8 cellular contexts compared by ENCODE assay signal in genomic region chr13:99087130-99087953, GRCh38.
DNase-seq lines count a peak whose midpoint lies in the region; ATAC-seq, FAIRE-seq and TF ChIP-seq lines count a peak whose summit lies in the region.

No MANE protein-coding gene starts in this region.

- H3K9me3 Mint-ChIP-seq in activated naive CD4-positive, alpha-beta T cell treated with anti-CD3 and anti-CD28 coated beads for 36 hours: no peaks in the 10 kb centered on the region

- H2BK120ac ChIP-seq in neuronal stem cell (ENCODE audit: low read depth, low read length): peak overlapping the region; percentile 40

- peak overlapping the region; percentile 61 for H2BK12ac ChIP-seq in neuronal stem cell (ENCODE audit: low read length)

- in situ Hi-C loops in GM23248 (cut with MboI): no loop called here

- H3K27ac Mint-ChIP-seq in activated naive CD4-positive, alpha-beta T cell treated with anti-CD3 and anti-CD28 coated beads for 36 hours: peak overlapping the region; percentile 97

- H3K27ac ChIP-seq in DND-41 (ENCODE audit: low read length) (peak overlapping the region; percentile 87), GM23248 (peak overlapping the region; percentile 45), neuronal stem cell (replicated peaks; ENCODE audit: low read length) (peak overlapping the region; percentile 60), subcutaneous abdominal adipose tissue (ENCODE audit: low read depth, low read length) (peak overlapping the region; percentile 81)

- CTCF ChIA-PET in activated naive CD4-positive, alpha-beta T cell treated with anti-CD3 and anti-CD28 coated beads for 36 hours (lab: Charles Lee): interaction anchor here (0.5 to 1.0 kb wide), 9 partner anchors 35 to 218 kb away, joined by 3 to 5 read pairs (median 3); no protein-coding TSS in a partner anchor

- peak overlapping the region; percentile 84 for H2AK5ac ChIP-seq in neuronal stem cell (ENCODE audit: low read depth, low read length)

- H3K14ac ChIP-seq in neuronal stem cell (ENCODE audit: low read length): peak overlapping the region; percentile 67

- no peaks in the 10 kb centered on the region for H3K36me3 Mint-ChIP-seq in activated naive CD4-positive, alpha-beta T cell treated with anti-CD3 and anti-CD28 coated beads for 36 hours (ENCODE audit: low read depth)

- H3K36me3 ChIP-seq in DND-41 (ENCODE audit: insufficient read depth, low read length): no peaks in the 10 kb centered on the region; the same call in 1 of the 2 replicates
- H3K36me3 ChIP-seq in GM23248 (ENCODE audit: low read depth): no peaks in the 10 kb centered on the region
- no peaks in the 10 kb centered on the region for H3K36me3 ChIP-seq in neuronal stem cell (replicated peaks in 1 of 2; ENCODE audit: control insufficient read depth in 2 of 2, insufficient read depth in 2 of 2, low read length in 2 of 2)
- no peaks in the 10 kb centered on the region for H3K36me3 ChIP-seq in subcutaneous abdominal adipose tissue (ENCODE audit: control insufficient read depth in 5 of 5, insufficient read depth in 5 of 5, low read length in 5 of 5)

- H2AFZ ChIP-seq in DND-41 (ENCODE audit: low read depth, low read length): peak overlapping the region; percentile 97
- H2AFZ ChIP-seq in GM23248: peak overlapping the region; percentile 94
- peak overlapping the region; percentile 88 for H2AFZ ChIP-seq in neuronal stem cell (ENCODE audit: low read length)

- 1% methylated on average over 64 to 77 of the region's 89 CpGs for WGBS in GM23248 (ENCODE audit: low coverage in 1 of 2, low lambda C conversion rate in 2 of 2, missing lambda C conversion rate in 2 of 2), 2 experiments
- no CpG with 5 or more reads among the region's 89 CpGs for WGBS in neuronal stem cell (ENCODE audit: extremely low coverage in 2 of 2, insufficient read length in 2 of 2, insufficient replicate concordance in 1 of 2), 2 donors

- no peak overlapping the region for H2BK5ac ChIP-seq in neuronal stem cell (ENCODE audit: low read length)

- no peaks in the 10 kb centered on the region for H3K27me3 Mint-ChIP-seq in activated naive CD4-positive, alpha-beta T cell treated with anti-CD3 and anti-CD28 coated beads for 36 hours (ENCODE audit: low read depth)

- H3K23ac ChIP-seq in neuronal stem cell (ENCODE audit: low read depth, low read length, poor library complexity): peak overlapping the region; percentile 87

- TF ChIP-seq CTCF in DND-41 (IDR thresholded peaks at IDR 0.05; ENCODE audit: borderline replicate concordance, extremely low read depth, low read length, poor library complexity, severe bottlenecking): peak; percentile 37

- intact Hi-C loops in activated naive CD4-positive, alpha-beta T cell treated with anti-CD3 and anti-CD28 coated beads for 36 hours (cut with micrococcal nuclease): loop anchor here (1.0 to 10.0 kb wide), 14 partner anchors 32 to 1653 kb away; partner anchors contain the start of genes GPR18, RAP2A and UBAC2

- FAIRE-seq in frontal cortex (lab: Jason Lieb, UNC): no peak

- H3K4me2 ChIP-seq in DND-41 (ENCODE audit: insufficient read depth, low read length): peak overlapping the region; percentile 80
- H3K4me2 ChIP-seq in GM23248 (ENCODE audit: unreplicated experiment): peak overlapping the region; percentile 72
- H3K4me2 ChIP-seq in neuronal stem cell (ENCODE audit: insufficient read depth, low read length, poor library complexity, severe bottlenecking): peak overlapping the region; percentile 98

- H3K27me3 ChIP-seq in DND-41 (ENCODE audit: insufficient read depth, low read length, poor library complexity) (no peaks in the 10 kb centered on the region), GM23248 (replicated peaks; ENCODE audit: insufficient read depth) (no peaks in the 10 kb centered on the region), neuronal stem cell (ENCODE audit: control insufficient read depth in 3 of 3, insufficient read depth in 3 of 3, low read depth in 1 of 3, low read length in 3 of 3) (peaks cover 9 to 69% (median 36%) of the 10 kb centered on the region in 3 experiments), subcutaneous abdominal adipose tissue (ENCODE audit: control insufficient read depth in 5 of 5, insufficient read depth in 4 of 5, low read length in 5 of 5) (peaks cover 0 to 5% (median 3%) of the 10 kb centered on the region in 5 donors)

- peaks cover 30% of the 10 kb centered on the region for H3K4me1 Mint-ChIP-seq in activated naive CD4-positive, alpha-beta T cell treated with anti-CD3 and anti-CD28 coated beads for 36 hours (ENCODE audit: low read depth)

- no peaks in the 10 kb centered on the region for H3K9me2 ChIP-seq in GM23248 (ENCODE audit: insufficient read depth)

- DNase-seq in DND-41 (peak; percentile 93), GM23248 (peak; percentile 93), LHCN-M2 (ENCODE audit: low read depth) (peak; percentile 75), SHP77 (lab: John Stamatoyannopoulos, UW) (peak; percentile 91 to 96), frontal cortex (ENCODE audit: low spot score in 2 of 2) (peak; percentile 94 to 95), neuronal stem cell (ENCODE audit: low spot score) (peak; percentile 77)
- DNase-seq in activated naive CD4-positive, alpha-beta T cell treated with anti-CD3 and anti-CD28 coated beads for 36 hours: peak; percentile 94

- peak overlapping the region; percentile 91 for H3K9ac ChIP-seq in DND-41 (ENCODE audit: low read depth, low read length)
- H3K9ac ChIP-seq in GM23248: peak overlapping the region; percentile 74
- peak overlapping the region; percentile 85 for H3K9ac ChIP-seq in neuronal stem cell (ENCODE audit: low read depth, low read length, poor library complexity)
- peak overlapping the region in 4 of 5 donors; percentile 61 to 87 (median 72) for H3K9ac ChIP-seq in subcutaneous abdominal adipose tissue (ENCODE audit: low read length in 5 of 5)

- peak; percentile 89 for ATAC-seq in DND-41 (ENCODE audit: insufficient read depth, low read depth)

- H4K20me1 ChIP-seq in DND-41 (ENCODE audit: insufficient read depth, low read length) (no peaks in the 10 kb centered on the region), GM23248 (ENCODE audit: insufficient read depth) (no peaks in the 10 kb centered on the region)

- no peak overlapping the region for H4K8ac ChIP-seq in neuronal stem cell (ENCODE audit: low read depth, low read length)

- H3K4me3 ChIP-seq in DND-41 (ENCODE audit: low read depth in 1 of 2, low read length in 2 of 2) (peak overlapping the region; percentile 48 to 76), GM23248 (peak overlapping the region; percentile 88), neuronal stem cell (ENCODE audit: low read length in 2 of 2) (peak overlapping the region; percentile 56 to 85), subcutaneous abdominal adipose tissue (ENCODE audit: low read depth in 1 of 5, low read length in 5 of 5) (peak overlapping the region; percentile 78 to 87 (median 82))

- no peaks in the 10 kb centered on the region for H3K79me1 ChIP-seq in neuronal stem cell (ENCODE audit: low read depth, low read length)

- H4K91ac ChIP-seq in neuronal stem cell (ENCODE audit: low read depth, low read length, poor library complexity): no peak overlapping the region

- H3K4me1 ChIP-seq in DND-41 (ENCODE audit: insufficient read depth, low read length): peaks cover 42% of the 10 kb centered on the region
- no peaks in the 10 kb centered on the region for H3K4me1 ChIP-seq in GM23248 (ENCODE audit: insufficient read depth)
- peaks cover 0 to 9% of the 10 kb centered on the region in 2 donors for H3K4me1 ChIP-seq in neuronal stem cell (ENCODE audit: control insufficient read depth in 2 of 2, insufficient read depth in 1 of 2, low read depth in 1 of 2, low read length in 2 of 2)
- H3K4me1 ChIP-seq in subcutaneous abdominal adipose tissue (ENCODE audit: control insufficient read depth in 5 of 5, insufficient read depth in 5 of 5, low read length in 5 of 5): peaks cover 4 to 31% (median 26%) of the 10 kb centered on the region in 5 donors

- no peak overlapping the region for H3K4ac ChIP-seq in neuronal stem cell (ENCODE audit: low read length)

- peak overlapping the region; percentile 94 for H3K18ac ChIP-seq in neuronal stem cell (ENCODE audit: low read length)

- H3K9me3 ChIP-seq in DND-41 (ENCODE audit: insufficient read depth, low read length, severe bottlenecking) (no peaks in the 10 kb centered on the region), GM23248 (ENCODE audit: low read depth) (no peaks in the 10 kb centered on the region), neuronal stem cell (replicated peaks in 1 of 2; ENCODE audit: control insufficient read depth in 2 of 2, insufficient read depth in 1 of 2, low read depth in 1 of 2, low read length in 2 of 2) (no peaks in the 10 kb centered on the region), subcutaneous abdominal adipose tissue (ENCODE audit: control insufficient read depth in 5 of 5, low read length in 5 of 5) (no peaks in the 10 kb centered on the region)

- peak overlapping the region; percentile 40 for H2BK15ac ChIP-seq in neuronal stem cell (ENCODE audit: low read length)

- no peaks in the 10 kb centered on the region for H3F3A ChIP-seq in GM23248 (ENCODE audit: insufficient read depth)

- H3K4me3 Mint-ChIP-seq in activated naive CD4-positive, alpha-beta T cell treated with anti-CD3 and anti-CD28 coated beads for 36 hours: peak overlapping the region; percentile 99

- H3K79me2 ChIP-seq in DND-41 (ENCODE audit: insufficient read depth, low read length) (peaks cover 4% of the 10 kb centered on the region), GM23248 (ENCODE audit: insufficient read depth) (no peaks in the 10 kb centered on the region)

Comparison
In these comparisons a context has a peak if more than half of its experiments do, and no peak if none do; other contexts are left out.
1. Peak in every context shown above with its lines: DNase-seq, ATAC-seq, H3K4me3 ChIP-seq and H3K27ac ChIP-seq.